In the genomic region with DNA sequence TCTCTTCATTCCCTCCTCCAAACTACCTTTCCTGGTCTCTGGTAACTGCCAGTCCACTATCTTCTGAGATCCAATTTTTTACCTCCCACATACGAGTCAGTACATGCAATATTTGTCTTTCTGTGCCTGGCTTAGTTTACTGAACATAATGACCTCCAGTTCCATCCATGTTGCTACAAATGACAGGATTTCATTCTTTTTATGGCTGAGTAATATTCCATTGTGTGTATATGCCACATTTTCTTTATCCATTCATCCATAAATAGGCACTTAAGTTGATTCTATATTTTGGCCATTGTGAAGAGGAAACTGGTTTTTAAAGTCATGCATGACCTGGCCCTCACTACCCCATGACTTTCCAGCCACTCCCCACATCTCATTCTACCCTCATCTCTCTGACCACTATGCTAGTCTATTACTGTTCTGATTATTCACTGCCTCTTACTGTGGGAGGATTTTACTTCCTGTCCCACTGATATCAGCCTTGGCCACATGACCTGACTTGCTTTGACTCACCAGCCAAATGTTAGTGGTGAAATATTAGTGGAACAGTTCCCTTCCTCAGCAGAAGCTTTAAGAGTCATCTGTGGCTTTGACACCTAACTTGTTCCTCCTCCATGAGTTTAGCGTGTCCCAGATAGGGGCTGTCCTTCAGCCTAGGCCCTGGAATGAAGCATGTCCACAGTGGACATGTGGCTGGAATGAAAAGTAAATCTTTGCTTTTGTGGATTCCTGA, we compare ENCODE assay signal across 8 cellular contexts. TPM values are rescaled to one million over a fixed set of nuclear protein-coding genes. Genes with fewer than 3 reads are reported as not detected.
DNase-seq lines count a peak whose midpoint lies in the region; ATAC-seq and TF ChIP-seq lines count a peak whose summit lies in the region.

No MANE protein-coding gene starts in this region.

- no peak for TF ChIP-seq CTCF in heart left ventricle (IDR thresholded peaks at IDR 0.05)

- no peaks in the 10 kb centered on the region for H3K79me2 ChIP-seq in ACC112 (ENCODE audit: control insufficient read depth, insufficient read depth, low read length, unreplicated experiment)

- H3K4me1 ChIP-seq in ACC112 (ENCODE audit: control insufficient read depth, insufficient read depth, low read length, unreplicated experiment) = peaks cover 9% of the 10 kb centered on the region
- peaks cover 0 to 20% (median 1%) of the 10 kb centered on the region in 12 donors for H3K4me1 ChIP-seq in heart left ventricle

- DNase-seq in SK-MEL-5 (ENCODE audit: low read depth, low spot score) = peak; percentile 58
- DNase-seq in heart left ventricle = no peak
- DNase-seq in posterior vena cava (ENCODE audit: low spot score) = no peak
- no peak for DNase-seq in nucleus accumbens (lab: John Stamatoyannopoulos, UW)
- DNase-seq in NCI-H446 treated with DMSO at 0.1 percent for 48 hours (lab: John Stamatoyannopoulos, UW) = no peak

- no peak for TF ChIP-seq POLR2A in heart left ventricle (IDR thresholded peaks at IDR 0.05)

- ATAC-seq in GM18519 (IDR thresholded peaks at IDR 0.05; ENCODE audit: low FRiP score, unreplicated experiment) (peak; percentile 78), HG02970 (IDR thresholded peaks at IDR 0.05; ENCODE audit: low FRiP score, unreplicated experiment) (peak; percentile 66), heart left ventricle (peak; percentile 41 to 87 (median 80))

- in situ Hi-C loops in SK-MEL-5 (cut with HindIII; ENCODE audit: low pct_unique_long_range_greater_than_20kb, low sequenced_read_pairs) = no loop called here

- peaks cover 4% of the 10 kb centered on the region; the same call in 1 of the 2 replicates for H3K36me3 ChIP-seq in ACC112 (ENCODE audit: insufficient read depth, low read length)
- peaks cover 0 to 21% (median 10%) of the 10 kb centered on the region in 9 donors for H3K36me3 ChIP-seq in heart left ventricle

- no peak overlapping the region for H2AFZ ChIP-seq in ACC112 (ENCODE audit: low read length, unreplicated experiment)

- 48 to 59% (median 54%) methylated on average over 2 of the region's 2 CpGs for WGBS in heart left ventricle, 4 donors

- H3K9me3 ChIP-seq in heart left ventricle = peaks cover 0 to 6% (median 0%) of the 10 kb centered on the region in 12 donors

- H3K27me3 ChIP-seq in ACC112 (ENCODE audit: insufficient read depth, low read length) (0 out of 2 replicates have a peak, but pooled peaks cover 6% of the 10 kb centered on the region), heart left ventricle (no peaks in the 10 kb centered on the region)

- H3K4me3 ChIP-seq in ACC112 (ENCODE audit: low read depth, low read length) (no peak overlapping the region), heart left ventricle (no peak overlapping the region)

- intact Hi-C loops in heart left ventricle (cut with DNase I) = no loop called here
- intact Hi-C loops in posterior vena cava (cut with DNase I) = no loop called here

- 0 out of 2 replicates have a peak overlapping the region, but pooled peaks have one; percentile 7 for H3K27ac ChIP-seq in ACC112 (ENCODE audit: low read depth, low read length)
- H3K27ac ChIP-seq in heart left ventricle = peak overlapping the region in 1 of 12 donors; percentile 48

RNA-seq across cellular contexts. Expression of a gene that starts 52.2 kb away (rescaled TPM):
- 34.8 and 40.7 TPM in 2 replicates for total RNA-seq in SK-MEL-5 (2014; rRNA removed; shearing (Covaris generic))
- polyA plus RNA-seq in SK-MEL-5 (2015; cell fraction: cytosol; rRNA removed) = 30.5 and 37.7 TPM in 2 replicates
- 16.6 and 27.2 TPM in 2 replicates for polyA plus RNA-seq in SK-MEL-5 (2015; cell fraction: nucleus; rRNA removed)
- total RNA-seq in heart left ventricle = 10 to 100 TPM; 18.1 to 25.9 (median 23.6) TPM
- polyA plus RNA-seq in heart left ventricle = 10 to 100 TPM; 22.6 to 22.9 TPM
- total RNA-seq in posterior vena cava = 10 to 100 TPM; 39.4 to 42.9 TPM
